ENCODE assay signal across 1 cellular context in genomic region chr14:37592288-37593274, GRCh38.
TF ChIP-seq lines count a peak whose summit lies in the region.

No MANE protein-coding gene starts in this region.

TF ChIP-seq in HEK293T, 16 proteins besides CTCF, POLR2A, EP300 and RAD21 (continued from another document):
- no peak for TF ChIP-seq FOXK2 (IDR thresholded peaks at IDR 0.05)
- no peak for TF ChIP-seq L3MBTL2 (conservative IDR thresholded peaks at IDR 0.05)
- no peak for TF ChIP-seq ZNF384 (IDR thresholded peaks at IDR 0.05)
- TF ChIP-seq TARDBP (IDR thresholded peaks at IDR 0.05) = no peak
